9 cellular contexts compared by ENCODE assay signal in genomic region chr4:176270669-176271068, GRCh38. TPM values are rescaled to one million over a fixed set of nuclear protein-coding genes. Genes with fewer than 3 reads are reported as not detected.
DNase-seq lines count a peak whose midpoint lies in the region; ATAC-seq and TF ChIP-seq lines count a peak whose summit lies in the region.
"Had no signal": no experiment of that assay in that cellular context is flagged by ENCODE, and none has a peak within 500 bp of the region (broad histone marks: within the 10 kb centered on the region; RNA-seq: fewer than 3 reads in every experiment).

No MANE protein-coding gene starts in this region.

- H3K27ac Mint-ChIP-seq in activated T-helper 17 cell treated with anti-CD3 and anti-CD28 coated beads, Interleukin-2, amount 50 U/mL, for 72 hours = no peak overlapping the region
- no peak overlapping the region for H3K27ac Mint-ChIP-seq in immature natural killer cell
- H3K27ac Mint-ChIP-seq: activated CD4-positive, alpha-beta T cell treated with anti-CD3 and anti-CD28 coated beads, Interleukin-2, amount 10 ng/mL, durations not matched to agents 7 days and 5 days had no signal

- no peaks in the 10 kb centered on the region for H3K36me3 Mint-ChIP-seq in activated T-helper 17 cell treated with anti-CD3 and anti-CD28 coated beads, Interleukin-2, amount 50 U/mL, for 72 hours (ENCODE audit: low read depth)
- no peaks in the 10 kb centered on the region for H3K36me3 Mint-ChIP-seq in immature natural killer cell

- H3K4me3 Mint-ChIP-seq in activated T-helper 17 cell treated with anti-CD3 and anti-CD28 coated beads, Interleukin-2, amount 50 U/mL, for 72 hours = no peak overlapping the region
- H3K4me3 Mint-ChIP-seq in immature natural killer cell = no peak overlapping the region
- H3K4me3 Mint-ChIP-seq: activated CD4-positive, alpha-beta T cell treated with anti-CD3 and anti-CD28 coated beads, Interleukin-2, amount 10 ng/mL, durations not matched to agents 7 days and 5 days had no signal

- peak; percentile 47 for DNase-seq in COLO668 (lab: John Stamatoyannopoulos, UW; ENCODE audit: unreplicated experiment)
- peak; percentile 90 for DNase-seq in HS-27A (ENCODE audit: low read depth)
- peak; percentile 99 for DNase-seq in kidney glomerular epithelial cell (lab: John Stamatoyannopoulos, UW)
- no peak for DNase-seq in NCI-H526 (lab: John Stamatoyannopoulos, UW)
- DNase-seq in GM10248 (ENCODE audit: extremely low spot score) = no peak
- DNase-seq in immature natural killer cell = no peak
- DNase-seq: activated CD4-positive, alpha-beta T cell treated with anti-CD3 and anti-CD28 coated beads, Interleukin-2, amount 10 ng/mL, durations not matched to agents 7 days and 5 days had no signal

- ATAC-seq in activated T-helper 17 cell treated with anti-CD3 and anti-CD28 coated beads, Interleukin-2, amount 50 U/mL, for 72 hours (replicated peaks) = peak; percentile 49
- ATAC-seq in HG03565 (IDR thresholded peaks at IDR 0.05; ENCODE audit: unreplicated experiment) = no peak

- H3K4me1 Mint-ChIP-seq in activated T-helper 17 cell treated with anti-CD3 and anti-CD28 coated beads, Interleukin-2, amount 50 U/mL, for 72 hours = no peaks in the 10 kb centered on the region
- no peaks in the 10 kb centered on the region for H3K4me1 Mint-ChIP-seq in immature natural killer cell
- H3K4me1 Mint-ChIP-seq: activated CD4-positive, alpha-beta T cell treated with anti-CD3 and anti-CD28 coated beads, Interleukin-2, amount 10 ng/mL, durations not matched to agents 7 days and 5 days had no signal

- POLR2A ChIA-PET in GM10248 (lab: Yijun Ruan, JAX) = no interaction called here

- CTCF ChIA-PET in GM10248 (lab: Yijun Ruan, JAX) = interaction anchor here (0.9 kb wide), 1 partner anchor 11 kb away, joined by 3 read pairs; no protein-coding TSS in a partner anchor

- peaks cover 5% of the 10 kb centered on the region for H3K27me3 Mint-ChIP-seq in activated T-helper 17 cell treated with anti-CD3 and anti-CD28 coated beads, Interleukin-2, amount 50 U/mL, for 72 hours
- peaks cover 0 to 3% (median 0%) of the 10 kb centered on the region in 3 donors for H3K27me3 Mint-ChIP-seq in immature natural killer cell (ENCODE audit: low read depth in 3 of 3)

- TF ChIP-seq CTCF in GM10248 (IDR thresholded peaks at IDR 0.05; ENCODE audit: control extremely low read depth, extremely low read depth, low read depth, missing control alignments) = no peak

- no peaks in the 10 kb centered on the region for H3K9me3 Mint-ChIP-seq in activated T-helper 17 cell treated with anti-CD3 and anti-CD28 coated beads, Interleukin-2, amount 50 U/mL, for 72 hours
- peaks cover 0 to 2% (median 0%) of the 10 kb centered on the region in 6 donors for H3K9me3 Mint-ChIP-seq in immature natural killer cell
- H3K9me3 Mint-ChIP-seq: activated CD4-positive, alpha-beta T cell treated with anti-CD3 and anti-CD28 coated beads, Interleukin-2, amount 10 ng/mL, durations not matched to agents 7 days and 5 days had no signal

RNA-seq across cellular contexts. Expression of gene ASB5, which starts 1.6 kb away (rescaled TPM):
- total RNA-seq in activated T-helper 17 cell treated with anti-CD3 and anti-CD28 coated beads, Interleukin-2, amount 50 U/mL, for 72 hours = not detected
- not detected for polyA plus RNA-seq in immature natural killer cell
- total RNA-seq: activated CD4-positive, alpha-beta T cell treated with anti-CD3 and anti-CD28 coated beads, Interleukin-2, amount 10 ng/mL, durations not matched to agents 7 days and 5 days had no signal

RNA-seq across cellular contexts. Expression of gene SPCS3, which starts 49.1 kb away (rescaled TPM):
- total RNA-seq in activated T-helper 17 cell treated with anti-CD3 and anti-CD28 coated beads, Interleukin-2, amount 50 U/mL, for 72 hours = 100 to 1,000 TPM; 105 to 153 TPM
- 100 to 1,000 TPM in 1 of 3 donors, 10 to 100 TPM in 2; 56.6 to 117 (median 98.4) TPM for polyA plus RNA-seq in immature natural killer cell

Comparison
In these comparisons a context has a peak if more than half of its experiments do, and no peak if none do; other contexts are left out.
1. DNase-seq: peak in COLO668 (single experiment), HS-27A (single experiment) and kidney glomerular epithelial cell (single experiment); none in NCI-H526 (0 of 2), GM10248 (single experiment) and immature natural killer cell (0 of 3).